Comparison of ENCODE assay signal across 1 cellular context in the genomic region with DNA sequence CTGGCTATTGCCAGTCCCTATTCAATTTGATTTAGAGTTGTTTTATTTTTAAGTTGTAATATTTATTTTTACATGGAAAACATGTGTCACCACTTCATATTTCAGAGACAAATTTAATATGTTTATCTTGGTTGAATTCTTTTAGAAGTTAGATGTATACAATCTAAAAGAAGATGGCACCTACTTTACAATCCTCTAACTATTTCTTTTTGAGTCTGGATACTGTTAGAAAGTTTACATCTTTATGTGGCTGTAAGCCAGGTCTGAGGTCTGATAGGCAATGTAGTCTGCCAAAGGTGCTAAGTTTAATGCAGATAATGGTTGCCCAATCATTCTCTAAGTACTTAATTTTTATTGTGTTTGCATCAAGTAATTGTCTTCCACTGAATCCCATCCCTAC.
TF ChIP-seq lines count a peak whose summit lies in the region.

No MANE protein-coding gene starts in this region.

TF ChIP-seq in IMR-90, 13 proteins besides CTCF, POLR2A, EP300 and RAD21 (continued from another document):
- TF ChIP-seq USF2 (IDR thresholded peaks at IDR 0.05; ENCODE audit: low read depth, low read length) (no peak), MXI1 (IDR thresholded peaks at IDR 0.05; ENCODE audit: borderline replicate concordance, low read depth, low read length) (no peak), RFX5 (IDR thresholded peaks at IDR 0.05; ENCODE audit: low read depth, low read length) (no peak), MAZ (IDR thresholded peaks at IDR 0.05; ENCODE audit: borderline replicate concordance, low read depth, low read length) (no peak), CHD1 (IDR thresholded peaks at IDR 0.05; ENCODE audit: low read depth, low read length) (no peak), FOS (IDR thresholded peaks at IDR 0.05; ENCODE audit: low read depth, low read length) (no peak), RCOR1 (IDR thresholded peaks at IDR 0.05; ENCODE audit: insufficient replicate concordance, low read length) (no peak)
